Comparison of ENCODE assay signal across 8 cellular contexts in genomic region chr3:4633078-4634004, GRCh38.
A peak's percentile ranks its signal among the peaks of the same experiment; 100 is the strongest.
DNase-seq lines count a peak whose midpoint lies in the region; ATAC-seq and TF ChIP-seq lines count a peak whose summit lies in the region.

No MANE protein-coding gene starts in this region.

- H3F3A ChIP-seq in DOHH2 (ENCODE audit: control insufficient read depth, insufficient read depth), result no peaks in the 10 kb centered on the region

- H3K9me2 ChIP-seq in DOHH2 (replicated peaks; ENCODE audit: control insufficient read depth, low read length), result no peaks in the 10 kb centered on the region

- DNase-seq in HT-29 (ENCODE audit: low spot score), result peak; percentile 58
- peak; percentile 83 for DNase-seq in OCI-M1 (lab: John Stamatoyannopoulos, UW)
- peak; percentile 65 for DNase-seq in cerebellum (ENCODE audit: low spot score)
- no peak for DNase-seq in left lobe of liver (ENCODE audit: low spot score)
- DNase-seq in upper lobe of left lung, result no peak
- no peak for DNase-seq in effector CD4-positive, alpha-beta T cell

- H3K27me3 ChIP-seq in DOHH2 (ENCODE audit: control insufficient read depth, low read length), result no peaks in the 10 kb centered on the region
- no peaks in the 10 kb centered on the region for H3K27me3 ChIP-seq in upper lobe of left lung

- TF ChIP-seq CTCF in DOHH2 (IDR thresholded peaks at IDR 0.05; ENCODE audit: low read depth, low read length, poor library complexity, severe bottlenecking) (peak; percentile 93), upper lobe of left lung (IDR thresholded peaks at IDR 0.05) (peak; percentile 66 to 83 (median 75))

- H3K79me2 ChIP-seq in DOHH2 (ENCODE audit: control insufficient read depth, low read length), result no peaks in the 10 kb centered on the region

- H3K27ac ChIP-seq in DOHH2 (ENCODE audit: low read depth, low read length), result no peak overlapping the region
- H3K27ac ChIP-seq in upper lobe of left lung, result no peak overlapping the region

- no peak for TF ChIP-seq EP300 in upper lobe of left lung (IDR thresholded peaks at IDR 0.05)

- ATAC-seq in GM19372 (IDR thresholded peaks at IDR 0.05; ENCODE audit: low read depth, unreplicated experiment) (peak; percentile 78), left lobe of liver (peak; percentile 93), upper lobe of left lung (ENCODE audit: low FRiP score in 2 of 2) (peak in 1 of 2 donors; percentile 91)

- 64 to 68% methylated on average over 10 of the region's 10 CpGs for WGBS in upper lobe of left lung, 2 donors

- no peaks in the 10 kb centered on the region for H3K36me3 ChIP-seq in DOHH2 (ENCODE audit: control insufficient read depth, low read length)
- H3K36me3 ChIP-seq in upper lobe of left lung, result peaks cover 0 to 3% (median 0%) of the 10 kb centered on the region in 4 donors

- no peaks in the 10 kb centered on the region for H4K20me1 ChIP-seq in DOHH2 (ENCODE audit: control insufficient read depth, insufficient read depth, low read depth, low read length)

- H3K4me1 ChIP-seq in DOHH2 (ENCODE audit: control insufficient read depth, low read length) (0 out of 2 replicates have a peak, but pooled peaks cover 2% of the 10 kb centered on the region), upper lobe of left lung (no peaks in the 10 kb centered on the region)

- H3K9me3 ChIP-seq in DOHH2 (ENCODE audit: control insufficient read depth, insufficient read depth, low read length) (no peaks in the 10 kb centered on the region), upper lobe of left lung (no peaks in the 10 kb centered on the region)

- no peak overlapping the region for H3K4me2 ChIP-seq in DOHH2 (ENCODE audit: low read length)

- no peak for TF ChIP-seq POLR2A in upper lobe of left lung (IDR thresholded peaks at IDR 0.05)

- H3K4me3 ChIP-seq in DOHH2 (ENCODE audit: low read length) (no peak overlapping the region), upper lobe of left lung (no peak overlapping the region)

Comparison
In these comparisons a context has a peak if more than half of its experiments do, and no peak if none do; other contexts are left out.
1. DNase-seq: peak in HT-29 (single experiment), OCI-M1 (single experiment) and cerebellum (single experiment); none in left lobe of liver (single experiment), upper lobe of left lung (0 of 2) and effector CD4-positive, alpha-beta T cell (single experiment).